ENCODE assay signal across 15 cellular contexts in genomic region chr3:115052906-115053305, GRCh38.
"Had no signal": no experiment of that assay in that cellular context is flagged by ENCODE, and none has a peak within 500 bp of the region (broad histone marks: within the 10 kb centered on the region; RNA-seq: fewer than 3 reads in every experiment).

No MANE protein-coding gene starts in this region.

- H3K27ac ChIP-seq: hepatocyte, ovary had no signal

- H3K9me3 ChIP-seq: ovary had no signal

- H3K27me3 ChIP-seq: hepatocyte, ovary had no signal

- H3K4me3 ChIP-seq: hepatocyte, ovary had no signal

- ATAC-seq: activated CD8-positive, alpha-beta memory T cell treated with anti-CD3 and anti-CD28 coated beads, Interleukin-2, amount 10 ng/mL, durations not matched to agents 7 days and 5 days; activated naive CD4-positive, alpha-beta T cell treated with anti-CD3 and anti-CD28 coated beads, Interleukin-2, amount 50 U/mL, for 72 hours; left ventricle myocardium superior; stimulated activated naive CD8-positive, alpha-beta T cell treated with anti-CD3 and anti-CD28 coated beads, Interleukin-15, Interleukin-2, amounts not matched to agents 100 U/mL and 50 U/mL, for 24 hours had no signal

- H3K36me3 ChIP-seq: ovary had no signal

- DNase-seq: activated CD4-positive, alpha-beta T cell treated with anti-CD3 and anti-CD28 coated beads for 1 hour; activated CD4-positive, alpha-beta T cell treated with anti-CD3 and anti-CD28 coated beads, Interleukin-2, amount 50 U/mL, for 48 hours; activated CD8-positive, alpha-beta memory T cell treated with anti-CD3 and anti-CD28 coated beads, Interleukin-2, amount 10 ng/mL, durations not matched to agents 7 days and 5 days; activated effector memory CD4-positive, alpha-beta T cell treated with Interleukin-2 at 50 U/mL for 16 hours; activated T-cell treated with anti-CD3 and anti-CD28 coated beads, Interleukin-2, amount 50 U/mL, for 24 hours; kidney; left ventricle myocardium superior; mesendoderm; ovary; stimulated activated CD4-positive, alpha-beta T cell treated with anti-CD3 and anti-CD28 coated beads, Interleukin-4, amount 100 ng/mL, for 1 hour; stimulated activated CD8-positive, alpha-beta memory T cell treated with anti-CD3 and anti-CD28 coated beads, Interleukin-4, amount 100 ng/mL, for 48 hours; stimulated activated naive CD8-positive, alpha-beta T cell treated with anti-CD3 and anti-CD28 coated beads, Interleukin-15, Interleukin-2, amounts not matched to agents 100 U/mL and 50 U/mL, for 24 hours; T1000 had no signal
